ENCODE assay signal across 28 cellular contexts in the genomic region with DNA sequence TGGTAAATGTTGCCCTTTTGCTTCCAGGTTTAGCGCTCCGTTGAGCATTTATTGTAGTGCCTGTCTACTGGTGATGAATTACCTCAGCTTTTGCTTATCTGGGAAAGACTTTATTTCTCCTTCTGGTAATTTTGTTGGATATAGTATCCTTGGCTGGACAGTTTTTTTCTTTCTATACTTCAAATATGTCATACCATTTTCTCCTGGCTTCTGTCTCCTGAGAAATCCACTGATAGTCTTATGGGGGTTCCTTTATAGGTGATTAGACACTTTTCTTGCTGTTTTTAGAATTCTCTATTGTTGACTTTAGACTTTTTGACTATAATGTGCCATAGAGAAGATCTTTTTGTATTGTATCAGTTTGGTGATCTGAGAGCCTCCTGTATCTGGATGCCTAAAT.
"Had no signal": no experiment of that assay in that cellular context is flagged by ENCODE, and none has a peak within 500 bp of the region (broad histone marks: within the 10 kb centered on the region; RNA-seq: fewer than 3 reads in every experiment).

No MANE protein-coding gene starts in this region.

- ATAC-seq: effector memory CD8-positive, alpha-beta T cell; esophagus mucosa; gastrocnemius medialis; heart right ventricle; left cardiac atrium; left lung; left ventricle myocardium superior; lower lobe of right lung; mucosa of descending colon; naive thymus-derived CD8-positive, alpha-beta T cell had no signal

- H3K27ac ChIP-seq: epithelial cell of prostate, esophagus squamous epithelium, gastrocnemius medialis, heart right ventricle, left lung, lower lobe of right lung had no signal

- H3K27ac Mint-ChIP-seq: dendritic cell treated with granulocyte-macrophage colony-stimulating factor and Interleukin-4, amounts not matched to agents 40 ng/mL and 50 ng/mL, for 4 days; effector memory CD8-positive, alpha-beta T cell; endodermal cell; mesothelial cell of epicardium had no signal

- H3K27me3 Mint-ChIP-seq: dendritic cell treated with granulocyte-macrophage colony-stimulating factor and Interleukin-4, amounts not matched to agents 40 ng/mL and 50 ng/mL, for 4 days; effector memory CD8-positive, alpha-beta T cell; naive B cell; naive thymus-derived CD8-positive, alpha-beta T cell had no signal

- FAIRE-seq: endometrium, islet of Langerhans, keratinocyte had no signal

- H3K27me3 ChIP-seq: esophagus squamous epithelium, gastrocnemius medialis, heart right ventricle, left lung had no signal

- H3K4me3 ChIP-seq: esophagus squamous epithelium, gastrocnemius medialis, heart right ventricle, left lung, lower lobe of right lung, mucosa of descending colon had no signal

- DNase-seq: cortex of kidney; effector CD8-positive, alpha-beta T cell; effector memory CD8-positive, alpha-beta T cell; endodermal cell; erythroblast; esophagus squamous epithelium; foreskin fibroblast; foreskin melanocyte; gastrocnemius medialis; glutamatergic neuron; head of caudate nucleus; heart right ventricle; hippocampal formation; left cardiac atrium; left lung; left ventricle myocardium superior; lower lobe of right lung; mesenchymal stem cell; mucosa of descending colon; naive B cell; naive thymus-derived CD8-positive, alpha-beta T cell had no signal

- H3K36me3 ChIP-seq: esophagus squamous epithelium, gastrocnemius medialis, heart right ventricle, left lung, lower lobe of right lung had no signal

- H3K4me3 Mint-ChIP-seq: dendritic cell treated with granulocyte-macrophage colony-stimulating factor and Interleukin-4, amounts not matched to agents 40 ng/mL and 50 ng/mL, for 4 days; effector memory CD8-positive, alpha-beta T cell; endodermal cell; mesothelial cell of epicardium; naive B cell; naive thymus-derived CD8-positive, alpha-beta T cell had no signal
